Comparison of ENCODE assay signal across 24 cellular contexts in the genomic region with DNA sequence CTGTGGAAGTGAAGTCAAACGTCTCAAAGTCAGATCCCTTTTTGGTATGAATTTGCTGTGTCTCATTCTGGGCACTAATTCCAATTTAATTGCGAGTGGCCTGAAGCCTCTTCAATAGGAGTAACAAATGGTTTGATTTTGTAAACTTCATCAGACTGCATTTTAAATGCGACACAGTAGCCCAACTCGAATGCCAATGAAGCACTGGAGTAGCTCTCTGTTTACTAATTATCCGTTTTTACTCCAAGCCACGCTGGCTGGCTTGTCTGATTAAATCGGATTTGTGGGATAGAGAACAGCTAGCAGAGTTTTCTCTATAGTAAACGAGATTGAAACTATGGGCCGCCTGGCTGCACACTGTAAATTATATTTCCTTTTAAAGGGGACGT.
A peak's percentile ranks its signal among the peaks of the same experiment; 100 is the strongest.
DNase-seq lines count a peak whose midpoint lies in the region; ATAC-seq, FAIRE-seq and TF ChIP-seq lines count a peak whose summit lies in the region.
"Had no signal": no experiment of that assay in that cellular context is flagged by ENCODE, and none has a peak within 500 bp of the region (broad histone marks: within the 10 kb centered on the region; RNA-seq: fewer than 3 reads in every experiment).

No MANE protein-coding gene starts in this region.

- DNase-seq in G401 (ENCODE audit: low spot score) (peak; percentile 53), WERI-Rb-1 (peak; percentile 61), globus pallidus (ENCODE audit: low spot score) (peak; percentile 70), psoas muscle (no peak), kidney (no peak), left lung (no peak)
- DNase-seq: activated CD4-positive, alpha-beta T cell treated with anti-CD3 and anti-CD28 coated beads, Interleukin-2, amount 10 ng/mL, durations not matched to agents 7 days and 5 days; activated CD8-positive, alpha-beta memory T cell treated with anti-CD3 and anti-CD28 coated beads, Interleukin-2, amount 50 U/mL, for 4 hours; CD8-positive, alpha-beta memory T cell; DND-41; foreskin fibroblast; naive thymus-derived CD4-positive, alpha-beta T cell; NCI-H1048; NCI-H2081 treated with DMSO at 0.1 percent for 48 hours; NCI-H510A treated with DMSO at 0.1 percent for 48 hours; Right ventricle myocardium superior; stimulated activated CD4-positive, alpha-beta T cell treated with anti-CD3 and anti-CD28 coated beads, Interleukin-4, amount 100 ng/mL, for 4 hours; stimulated activated naive CD8-positive, alpha-beta T cell treated with anti-CD3 and anti-CD28 coated beads, Interleukin-15, amount 100 ng/mL, for 72 hours; T-cell had no signal

- intact Hi-C loops in psoas muscle (cut with DNase I): no loop called here
- intact Hi-C loops in kidney (cut with DNase I): no loop called here
- intact Hi-C loops in left lung (cut with DNase I): no loop called here

- no peak for ATAC-seq in psoas muscle
- no peak for ATAC-seq in GM18870 (IDR thresholded peaks at IDR 0.05; ENCODE audit: unreplicated experiment)
- no peak for ATAC-seq in GM19351 (IDR thresholded peaks at IDR 0.05; ENCODE audit: unreplicated experiment)
- no peak for ATAC-seq in left lung
- ATAC-seq: naive thymus-derived CD4-positive, alpha-beta T cell; stimulated activated naive CD8-positive, alpha-beta T cell treated with anti-CD3 and anti-CD28 coated beads, Interleukin-15, amount 100 ng/mL, for 72 hours; T-cell had no signal

- peak overlapping the region; percentile 90 for H3K27ac ChIP-seq in WERI-Rb-1
- H3K27ac ChIP-seq in psoas muscle: peak overlapping the region; percentile 74
- H3K27ac ChIP-seq in kidney (ENCODE audit: low read depth in 2 of 2, low read length in 2 of 2): no peak overlapping the region
- no peak overlapping the region for H3K27ac ChIP-seq in left lung

- peaks cover 93% of the 10 kb centered on the region for H3K4me1 ChIP-seq in psoas muscle
- peaks cover 0 to 2% of the 10 kb centered on the region in 2 donors for H3K4me1 ChIP-seq in kidney (ENCODE audit: control insufficient read depth in 1 of 2, insufficient read depth in 1 of 2, low read depth in 1 of 2, low read length in 2 of 2)
- H3K4me1 ChIP-seq in left lung: peaks cover 3 to 27% of the 10 kb centered on the region in 2 donors

- H3K9ac ChIP-seq in kidney (ENCODE audit: low read length in 2 of 2): no peak overlapping the region

- no peaks in the 10 kb centered on the region for H3K27me3 ChIP-seq in WERI-Rb-1 (ENCODE audit: insufficient read depth, low read depth, severe bottlenecking)
- H3K27me3 ChIP-seq in psoas muscle (ENCODE audit: insufficient read depth in 3 of 3, low read length in 2 of 3): no peaks in the 10 kb centered on the region
- H3K27me3 ChIP-seq in left lung: no peaks in the 10 kb centered on the region
- H3K27me3 ChIP-seq: upper lobe of left lung had no signal

- H3K4me3 ChIP-seq in WERI-Rb-1 (ENCODE audit: low read depth, low read length) (peak overlapping the region; percentile 38), psoas muscle (no peak overlapping the region), kidney (ENCODE audit: low read length in 2 of 2) (no peak overlapping the region), left lung (no peak overlapping the region)
- H3K4me3 ChIP-seq: upper lobe of left lung had no signal

- WGBS in psoas muscle, 3 donors: 25 to 52% (median 31%) methylated on average over 10 of the region's 10 CpGs

- in situ Hi-C loops in G401 (cut with HindIII; ENCODE audit: low sequenced_read_pairs): no loop called here

- no peak for FAIRE-seq in kidney (lab: Jason Lieb, UNC)
- FAIRE-seq: bronchial epithelial cell, keratinocyte had no signal

- H3K9me3 ChIP-seq in WERI-Rb-1 (ENCODE audit: severe bottlenecking) (no peaks in the 10 kb centered on the region), psoas muscle (no peaks in the 10 kb centered on the region), kidney (ENCODE audit: control insufficient read depth in 1 of 2, low read length in 2 of 2) (no peaks in the 10 kb centered on the region), left lung (no peaks in the 10 kb centered on the region)
- H3K9me3 ChIP-seq: upper lobe of left lung had no signal

- TF ChIP-seq CTCF in WERI-Rb-1 (IDR thresholded peaks at IDR 0.05; ENCODE audit: low read depth, low read length) (no peak), psoas muscle (IDR thresholded peaks at IDR 0.05) (no peak), kidney (IDR thresholded peaks at IDR 0.05; ENCODE audit: borderline replicate concordance, extremely low read depth, insufficient read depth) (no peak), left lung (IDR thresholded peaks at IDR 0.05) (no peak)

- H3K36me3 ChIP-seq in WERI-Rb-1 (no peaks in the 10 kb centered on the region), psoas muscle (ENCODE audit: insufficient read depth in 1 of 2, low read depth in 1 of 2) (peaks cover 0 to 30% of the 10 kb centered on the region in 2 donors), kidney (ENCODE audit: control insufficient read depth in 1 of 2, insufficient read depth in 2 of 2, low read length in 2 of 2) (peaks cover 0 to 8% of the 10 kb centered on the region in 2 donors), left lung (peaks cover 0 to 14% of the 10 kb centered on the region in 2 donors)

Comparison
In these comparisons a context has a peak if more than half of its experiments do, and no peak if none do; other contexts are left out.
1. DNase-seq: peak in G401 (single experiment), WERI-Rb-1 (single experiment) and globus pallidus (single experiment); none in psoas muscle (0 of 2), kidney (single experiment) and left lung (0 of 2).
2. H3K27ac ChIP-seq: peak in WERI-Rb-1 (single experiment) and psoas muscle (single experiment); none in kidney (0 of 2) and left lung (0 of 2).